Comparison of ENCODE assay signal across 2 cellular contexts in the genomic region with DNA sequence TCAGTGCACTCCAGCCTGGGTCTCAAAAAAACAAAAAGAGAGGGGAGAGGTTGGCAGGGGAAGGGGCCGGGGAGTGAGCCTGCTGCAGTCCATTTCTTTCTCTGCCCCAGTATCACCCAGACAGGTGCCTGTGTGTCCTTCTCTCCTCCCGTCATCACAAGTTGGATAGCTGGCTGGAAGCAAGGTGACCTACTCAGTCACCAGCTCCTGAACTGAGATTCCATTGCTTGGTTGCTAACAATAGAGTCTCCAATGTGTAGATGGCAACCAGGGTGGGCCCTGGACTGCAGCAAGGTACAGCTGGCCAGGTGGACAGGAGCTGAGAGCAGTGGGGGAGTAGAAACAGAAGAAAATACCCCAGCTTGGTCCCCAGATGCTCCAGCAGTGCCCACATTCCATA.
TF ChIP-seq lines count a peak whose summit lies in the region.

No MANE protein-coding gene starts in this region.

TF ChIP-seq in GM23338, 12 proteins besides CTCF, POLR2A, EP300 and RAD21:
- TF ChIP-seq ZNF114 (CRISPR knock-in tag; IDR thresholded peaks at IDR 0.05) (no peak), EZH2phosphoT487 (IDR thresholded peaks at IDR 0.05; ENCODE audit: unreplicated experiment) (no peak), EZH2 (IDR thresholded peaks at IDR 0.05; ENCODE audit: low read depth, unreplicated experiment) (no peak), NANOG (IDR thresholded peaks at IDR 0.05; ENCODE audit: borderline replicate concordance) (no peak), CREB1 (CRISPR knock-in tag; IDR thresholded peaks at IDR 0.05; ENCODE audit: low read depth) (no peak), STAT1 (IDR thresholded peaks at IDR 0.05; ENCODE audit: unreplicated experiment) (no peak)
- TF ChIP-seq, protein P1, sequence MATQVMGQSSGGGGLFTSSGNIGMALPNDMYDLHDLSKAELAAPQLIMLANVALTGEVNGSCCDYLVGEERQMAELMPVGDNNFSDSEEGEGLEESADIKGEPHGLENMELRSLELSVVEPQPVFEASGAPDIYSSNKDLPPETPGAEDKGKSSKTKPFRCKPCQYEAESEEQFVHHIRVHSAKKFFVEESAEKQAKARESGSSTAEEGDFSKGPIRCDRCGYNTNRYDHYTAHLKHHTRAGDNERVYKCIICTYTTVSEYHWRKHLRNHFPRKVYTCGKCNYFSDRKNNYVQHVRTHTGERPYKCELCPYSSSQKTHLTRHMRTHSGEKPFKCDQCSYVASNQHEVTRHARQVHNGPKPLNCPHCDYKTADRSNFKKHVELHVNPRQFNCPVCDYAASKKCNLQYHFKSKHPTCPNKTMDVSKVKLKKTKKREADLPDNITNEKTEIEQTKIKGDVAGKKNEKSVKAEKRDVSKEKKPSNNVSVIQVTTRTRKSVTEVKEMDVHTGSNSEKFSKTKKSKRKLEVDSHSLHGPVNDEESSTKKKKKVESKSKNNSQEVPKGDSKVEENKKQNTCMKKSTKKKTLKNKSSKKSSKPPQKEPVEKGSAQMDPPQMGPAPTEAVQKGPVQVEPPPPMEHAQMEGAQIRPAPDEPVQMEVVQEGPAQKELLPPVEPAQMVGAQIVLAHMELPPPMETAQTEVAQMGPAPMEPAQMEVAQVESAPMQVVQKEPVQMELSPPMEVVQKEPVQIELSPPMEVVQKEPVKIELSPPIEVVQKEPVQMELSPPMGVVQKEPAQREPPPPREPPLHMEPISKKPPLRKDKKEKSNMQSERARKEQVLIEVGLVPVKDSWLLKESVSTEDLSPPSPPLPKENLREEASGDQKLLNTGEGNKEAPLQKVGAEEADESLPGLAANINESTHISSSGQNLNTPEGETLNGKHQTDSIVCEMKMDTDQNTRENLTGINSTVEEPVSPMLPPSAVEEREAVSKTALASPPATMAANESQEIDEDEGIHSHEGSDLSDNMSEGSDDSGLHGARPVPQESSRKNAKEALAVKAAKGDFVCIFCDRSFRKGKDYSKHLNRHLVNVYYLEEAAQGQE (IDR thresholded peaks at IDR 0.05; ENCODE audit: unreplicated experiment), result no peak
- TF ChIP-seq, protein P2, sequence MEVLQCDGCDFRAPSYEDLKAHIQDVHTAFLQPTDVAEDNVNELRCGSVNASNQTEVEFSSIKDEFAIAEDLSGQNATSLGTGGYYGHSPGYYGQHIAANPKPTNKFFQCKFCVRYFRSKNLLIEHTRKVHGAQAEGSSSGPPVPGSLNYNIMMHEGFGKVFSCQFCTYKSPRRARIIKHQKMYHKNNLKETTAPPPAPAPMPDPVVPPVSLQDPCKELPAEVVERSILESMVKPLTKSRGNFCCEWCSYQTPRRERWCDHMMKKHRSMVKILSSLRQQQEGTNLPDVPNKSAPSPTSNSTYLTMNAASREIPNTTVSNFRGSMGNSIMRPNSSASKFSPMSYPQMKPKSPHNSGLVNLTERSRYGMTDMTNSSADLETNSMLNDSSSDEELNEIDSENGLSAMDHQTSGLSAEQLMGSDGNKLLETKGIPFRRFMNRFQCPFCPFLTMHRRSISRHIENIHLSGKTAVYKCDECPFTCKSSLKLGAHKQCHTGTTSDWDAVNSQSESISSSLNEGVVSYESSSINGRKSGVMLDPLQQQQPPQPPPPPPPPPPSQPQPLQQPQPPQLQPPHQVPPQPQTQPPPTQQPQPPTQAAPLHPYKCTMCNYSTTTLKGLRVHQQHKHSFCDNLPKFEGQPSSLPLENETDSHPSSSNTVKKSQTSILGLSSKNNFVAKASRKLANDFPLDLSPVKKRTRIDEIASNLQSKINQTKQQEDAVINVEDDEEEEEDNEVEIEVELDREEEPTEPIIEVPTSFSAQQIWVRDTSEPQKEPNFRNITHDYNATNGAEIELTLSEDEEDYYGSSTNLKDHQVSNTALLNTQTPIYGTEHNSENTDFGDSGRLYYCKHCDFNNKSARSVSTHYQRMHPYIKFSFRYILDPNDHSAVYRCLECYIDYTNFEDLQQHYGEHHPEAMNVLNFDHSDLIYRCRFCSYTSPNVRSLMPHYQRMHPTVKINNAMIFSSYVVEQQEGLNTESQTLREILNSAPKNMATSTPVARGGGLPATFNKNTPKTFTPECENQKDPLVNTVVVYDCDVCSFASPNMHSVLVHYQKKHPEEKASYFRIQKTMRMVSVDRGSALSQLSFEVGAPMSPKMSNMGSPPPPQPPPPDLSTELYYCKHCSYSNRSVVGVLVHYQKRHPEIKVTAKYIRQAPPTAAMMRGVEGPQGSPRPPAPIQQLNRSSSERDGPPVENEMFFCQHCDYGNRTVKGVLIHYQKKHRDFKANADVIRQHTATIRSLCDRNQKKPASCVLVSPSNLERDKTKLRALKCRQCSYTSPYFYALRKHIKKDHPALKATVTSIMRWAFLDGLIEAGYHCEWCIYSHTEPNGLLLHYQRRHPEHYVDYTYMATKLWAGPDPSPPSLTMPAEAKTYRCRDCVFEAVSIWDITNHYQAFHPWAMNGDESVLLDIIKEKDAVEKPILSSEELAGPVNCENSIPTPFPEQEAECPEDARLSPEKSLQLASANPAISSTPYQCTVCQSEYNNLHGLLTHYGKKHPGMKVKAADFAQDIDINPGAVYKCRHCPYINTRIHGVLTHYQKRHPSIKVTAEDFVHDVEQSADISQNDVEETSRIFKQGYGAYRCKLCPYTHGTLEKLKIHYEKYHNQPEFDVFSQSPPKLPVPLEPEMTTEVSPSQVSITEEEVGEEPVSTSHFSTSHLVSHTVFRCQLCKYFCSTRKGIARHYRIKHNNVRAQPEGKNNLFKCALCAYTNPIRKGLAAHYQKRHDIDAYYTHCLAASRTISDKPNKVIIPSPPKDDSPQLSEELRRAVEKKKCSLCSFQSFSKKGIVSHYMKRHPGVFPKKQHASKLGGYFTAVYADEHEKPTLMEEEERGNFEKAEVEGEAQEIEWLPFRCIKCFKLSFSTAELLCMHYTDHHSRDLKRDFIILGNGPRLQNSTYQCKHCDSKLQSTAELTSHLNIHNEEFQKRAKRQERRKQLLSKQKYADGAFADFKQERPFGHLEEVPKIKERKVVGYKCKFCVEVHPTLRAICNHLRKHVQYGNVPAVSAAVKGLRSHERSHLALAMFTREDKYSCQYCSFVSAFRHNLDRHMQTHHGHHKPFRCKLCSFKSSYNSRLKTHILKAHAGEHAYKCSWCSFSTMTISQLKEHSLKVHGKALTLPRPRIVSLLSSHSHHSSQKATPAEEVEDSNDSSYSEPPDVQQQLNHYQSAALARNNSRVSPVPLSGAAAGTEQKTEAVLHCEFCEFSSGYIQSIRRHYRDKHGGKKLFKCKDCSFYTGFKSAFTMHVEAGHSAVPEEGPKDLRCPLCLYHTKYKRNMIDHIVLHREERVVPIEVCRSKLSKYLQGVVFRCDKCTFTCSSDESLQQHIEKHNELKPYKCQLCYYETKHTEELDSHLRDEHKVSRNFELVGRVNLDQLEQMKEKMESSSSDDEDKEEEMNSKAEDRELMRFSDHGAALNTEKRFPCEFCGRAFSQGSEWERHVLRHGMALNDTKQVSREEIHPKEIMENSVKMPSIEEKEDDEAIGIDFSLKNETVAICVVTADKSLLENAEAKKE (CRISPR knock-in tag; IDR thresholded peaks at IDR 0.05), result no peak
- TF ChIP-seq, protein P3, sequence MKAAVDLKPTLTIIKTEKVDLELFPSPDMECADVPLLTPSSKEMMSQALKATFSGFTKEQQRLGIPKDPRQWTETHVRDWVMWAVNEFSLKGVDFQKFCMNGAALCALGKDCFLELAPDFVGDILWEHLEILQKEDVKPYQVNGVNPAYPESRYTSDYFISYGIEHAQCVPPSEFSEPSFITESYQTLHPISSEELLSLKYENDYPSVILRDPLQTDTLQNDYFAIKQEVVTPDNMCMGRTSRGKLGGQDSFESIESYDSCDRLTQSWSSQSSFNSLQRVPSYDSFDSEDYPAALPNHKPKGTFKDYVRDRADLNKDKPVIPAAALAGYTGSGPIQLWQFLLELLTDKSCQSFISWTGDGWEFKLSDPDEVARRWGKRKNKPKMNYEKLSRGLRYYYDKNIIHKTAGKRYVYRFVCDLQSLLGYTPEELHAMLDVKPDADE (IDR thresholded peaks at IDR 0.05), result no peak

TF ChIP-seq in H1, 55 proteins besides CTCF, POLR2A, EP300 and RAD21:
- TF ChIP-seq, protein P4, sequence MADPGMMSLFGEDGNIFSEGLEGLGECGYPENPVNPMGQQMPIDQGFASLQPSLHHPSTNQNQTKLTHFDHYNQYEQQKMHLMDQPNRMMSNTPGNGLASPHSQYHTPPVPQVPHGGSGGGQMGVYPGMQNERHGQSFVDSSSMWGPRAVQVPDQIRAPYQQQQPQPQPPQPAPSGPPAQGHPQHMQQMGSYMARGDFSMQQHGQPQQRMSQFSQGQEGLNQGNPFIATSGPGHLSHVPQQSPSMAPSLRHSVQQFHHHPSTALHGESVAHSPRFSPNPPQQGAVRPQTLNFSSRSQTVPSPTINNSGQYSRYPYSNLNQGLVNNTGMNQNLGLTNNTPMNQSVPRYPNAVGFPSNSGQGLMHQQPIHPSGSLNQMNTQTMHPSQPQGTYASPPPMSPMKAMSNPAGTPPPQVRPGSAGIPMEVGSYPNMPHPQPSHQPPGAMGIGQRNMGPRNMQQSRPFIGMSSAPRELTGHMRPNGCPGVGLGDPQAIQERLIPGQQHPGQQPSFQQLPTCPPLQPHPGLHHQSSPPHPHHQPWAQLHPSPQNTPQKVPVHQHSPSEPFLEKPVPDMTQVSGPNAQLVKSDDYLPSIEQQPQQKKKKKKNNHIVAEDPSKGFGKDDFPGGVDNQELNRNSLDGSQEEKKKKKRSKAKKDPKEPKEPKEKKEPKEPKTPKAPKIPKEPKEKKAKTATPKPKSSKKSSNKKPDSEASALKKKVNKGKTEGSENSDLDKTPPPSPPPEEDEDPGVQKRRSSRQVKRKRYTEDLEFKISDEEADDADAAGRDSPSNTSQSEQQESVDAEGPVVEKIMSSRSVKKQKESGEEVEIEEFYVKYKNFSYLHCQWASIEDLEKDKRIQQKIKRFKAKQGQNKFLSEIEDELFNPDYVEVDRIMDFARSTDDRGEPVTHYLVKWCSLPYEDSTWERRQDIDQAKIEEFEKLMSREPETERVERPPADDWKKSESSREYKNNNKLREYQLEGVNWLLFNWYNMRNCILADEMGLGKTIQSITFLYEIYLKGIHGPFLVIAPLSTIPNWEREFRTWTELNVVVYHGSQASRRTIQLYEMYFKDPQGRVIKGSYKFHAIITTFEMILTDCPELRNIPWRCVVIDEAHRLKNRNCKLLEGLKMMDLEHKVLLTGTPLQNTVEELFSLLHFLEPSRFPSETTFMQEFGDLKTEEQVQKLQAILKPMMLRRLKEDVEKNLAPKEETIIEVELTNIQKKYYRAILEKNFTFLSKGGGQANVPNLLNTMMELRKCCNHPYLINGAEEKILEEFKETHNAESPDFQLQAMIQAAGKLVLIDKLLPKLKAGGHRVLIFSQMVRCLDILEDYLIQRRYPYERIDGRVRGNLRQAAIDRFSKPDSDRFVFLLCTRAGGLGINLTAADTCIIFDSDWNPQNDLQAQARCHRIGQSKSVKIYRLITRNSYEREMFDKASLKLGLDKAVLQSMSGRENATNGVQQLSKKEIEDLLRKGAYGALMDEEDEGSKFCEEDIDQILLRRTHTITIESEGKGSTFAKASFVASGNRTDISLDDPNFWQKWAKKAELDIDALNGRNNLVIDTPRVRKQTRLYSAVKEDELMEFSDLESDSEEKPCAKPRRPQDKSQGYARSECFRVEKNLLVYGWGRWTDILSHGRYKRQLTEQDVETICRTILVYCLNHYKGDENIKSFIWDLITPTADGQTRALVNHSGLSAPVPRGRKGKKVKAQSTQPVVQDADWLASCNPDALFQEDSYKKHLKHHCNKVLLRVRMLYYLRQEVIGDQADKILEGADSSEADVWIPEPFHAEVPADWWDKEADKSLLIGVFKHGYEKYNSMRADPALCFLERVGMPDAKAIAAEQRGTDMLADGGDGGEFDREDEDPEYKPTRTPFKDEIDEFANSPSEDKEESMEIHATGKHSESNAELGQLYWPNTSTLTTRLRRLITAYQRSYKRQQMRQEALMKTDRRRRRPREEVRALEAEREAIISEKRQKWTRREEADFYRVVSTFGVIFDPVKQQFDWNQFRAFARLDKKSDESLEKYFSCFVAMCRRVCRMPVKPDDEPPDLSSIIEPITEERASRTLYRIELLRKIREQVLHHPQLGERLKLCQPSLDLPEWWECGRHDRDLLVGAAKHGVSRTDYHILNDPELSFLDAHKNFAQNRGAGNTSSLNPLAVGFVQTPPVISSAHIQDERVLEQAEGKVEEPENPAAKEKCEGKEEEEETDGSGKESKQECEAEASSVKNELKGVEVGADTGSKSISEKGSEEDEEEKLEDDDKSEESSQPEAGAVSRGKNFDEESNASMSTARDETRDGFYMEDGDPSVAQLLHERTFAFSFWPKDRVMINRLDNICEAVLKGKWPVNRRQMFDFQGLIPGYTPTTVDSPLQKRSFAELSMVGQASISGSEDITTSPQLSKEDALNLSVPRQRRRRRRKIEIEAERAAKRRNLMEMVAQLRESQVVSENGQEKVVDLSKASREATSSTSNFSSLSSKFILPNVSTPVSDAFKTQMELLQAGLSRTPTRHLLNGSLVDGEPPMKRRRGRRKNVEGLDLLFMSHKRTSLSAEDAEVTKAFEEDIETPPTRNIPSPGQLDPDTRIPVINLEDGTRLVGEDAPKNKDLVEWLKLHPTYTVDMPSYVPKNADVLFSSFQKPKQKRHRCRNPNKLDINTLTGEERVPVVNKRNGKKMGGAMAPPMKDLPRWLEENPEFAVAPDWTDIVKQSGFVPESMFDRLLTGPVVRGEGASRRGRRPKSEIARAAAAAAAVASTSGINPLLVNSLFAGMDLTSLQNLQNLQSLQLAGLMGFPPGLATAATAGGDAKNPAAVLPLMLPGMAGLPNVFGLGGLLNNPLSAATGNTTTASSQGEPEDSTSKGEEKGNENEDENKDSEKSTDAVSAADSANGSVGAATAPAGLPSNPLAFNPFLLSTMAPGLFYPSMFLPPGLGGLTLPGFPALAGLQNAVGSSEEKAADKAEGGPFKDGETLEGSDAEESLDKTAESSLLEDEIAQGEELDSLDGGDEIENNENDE (IDR thresholded peaks at IDR 0.05; ENCODE audit: insufficient replicate concordance, low read length), result no peak
- TF ChIP-seq CBX8 (IDR thresholded peaks at IDR 0.05; ENCODE audit: borderline replicate concordance, low read depth, low read length) (no peak), SRF (IDR thresholded peaks at IDR 0.05; ENCODE audit: low read depth, low read length) (no peak), HDAC6 (IDR thresholded peaks at IDR 0.05; ENCODE audit: low read depth, low read length) (no peak), RFX5 (IDR thresholded peaks at IDR 0.05; ENCODE audit: borderline replicate concordance, low read depth, low read length) (no peak), GABPA (IDR thresholded peaks at IDR 0.05; ENCODE audit: borderline replicate concordance, insufficient read depth, low read length) (no peak), KDM4A (IDR thresholded peaks at IDR 0.05; ENCODE audit: low read depth, low read length, severe bottlenecking) (no peak), JUN (IDR thresholded peaks at IDR 0.05; ENCODE audit: low read depth, low read length) (no peak), PHF8 (conservative IDR thresholded peaks at IDR 0.05; ENCODE audit: low read depth, low read length) (no peak)
TF ChIP-seq in H1: peak in this region for 0.
